In the genomic region with DNA sequence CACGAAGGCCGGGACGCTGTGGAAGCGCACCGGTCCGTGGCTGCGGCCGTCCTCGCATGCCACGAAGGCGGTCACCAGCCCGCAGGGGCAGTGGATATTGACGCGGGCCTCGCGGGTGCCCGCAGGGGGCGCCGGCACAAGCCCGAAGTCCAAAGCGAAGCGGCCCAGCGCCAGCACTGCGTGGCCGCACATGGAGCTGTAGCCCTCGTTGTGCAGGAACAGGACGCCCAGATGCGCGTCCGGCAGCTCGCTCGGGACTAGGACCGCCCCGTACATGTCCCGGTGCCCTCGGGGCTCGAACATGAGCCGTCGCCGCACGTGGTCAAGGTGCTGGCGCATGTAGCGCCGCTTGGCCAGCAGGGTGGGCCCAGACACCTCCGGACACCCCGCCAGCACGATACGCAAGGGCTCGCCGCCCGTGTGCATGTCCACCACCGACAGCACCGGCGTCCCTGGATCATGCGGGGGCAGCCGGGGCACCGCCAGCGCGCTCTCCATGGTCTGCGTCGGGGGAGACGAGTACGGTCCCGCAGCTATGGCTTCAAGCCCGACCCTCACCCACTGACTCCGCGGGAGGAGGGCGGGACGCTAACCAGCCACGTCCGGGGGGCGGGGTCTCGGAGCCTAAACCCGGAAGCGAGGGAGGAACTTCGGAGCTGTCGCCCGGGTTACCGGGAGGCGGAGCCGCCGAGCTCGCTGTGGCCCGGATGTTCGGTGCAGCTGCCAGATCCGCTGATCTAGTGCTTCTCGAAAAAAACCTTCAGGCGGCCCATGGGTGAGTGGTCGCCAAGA, we compare ENCODE assay signal across 1 cellular context.
TF ChIP-seq lines count a peak whose summit lies in the region.

A gene with protein sequence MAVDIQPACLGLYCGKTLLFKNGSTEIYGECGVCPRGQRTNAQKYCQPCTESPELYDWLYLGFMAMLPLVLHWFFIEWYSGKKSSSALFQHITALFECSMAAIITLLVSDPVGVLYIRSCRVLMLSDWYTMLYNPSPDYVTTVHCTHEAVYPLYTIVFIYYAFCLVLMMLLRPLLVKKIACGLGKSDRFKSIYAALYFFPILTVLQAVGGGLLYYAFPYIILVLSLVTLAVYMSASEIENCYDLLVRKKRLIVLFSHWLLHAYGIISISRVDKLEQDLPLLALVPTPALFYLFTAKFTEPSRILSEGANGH (plus strand): TSS at position 699 of the 792 bp plus-strand sequence. CDS start 73 bp downstream, at position 772.
A gene (minus strand): TSS at position 590 of the 792 bp plus-strand sequence. CDS start 92 bp downstream, at position 498.

TF ChIP-seq in K562, 482 proteins besides CTCF, POLR2A, EP300 and RAD21 (continued from another document):
- TF ChIP-seq, protein P1, sequence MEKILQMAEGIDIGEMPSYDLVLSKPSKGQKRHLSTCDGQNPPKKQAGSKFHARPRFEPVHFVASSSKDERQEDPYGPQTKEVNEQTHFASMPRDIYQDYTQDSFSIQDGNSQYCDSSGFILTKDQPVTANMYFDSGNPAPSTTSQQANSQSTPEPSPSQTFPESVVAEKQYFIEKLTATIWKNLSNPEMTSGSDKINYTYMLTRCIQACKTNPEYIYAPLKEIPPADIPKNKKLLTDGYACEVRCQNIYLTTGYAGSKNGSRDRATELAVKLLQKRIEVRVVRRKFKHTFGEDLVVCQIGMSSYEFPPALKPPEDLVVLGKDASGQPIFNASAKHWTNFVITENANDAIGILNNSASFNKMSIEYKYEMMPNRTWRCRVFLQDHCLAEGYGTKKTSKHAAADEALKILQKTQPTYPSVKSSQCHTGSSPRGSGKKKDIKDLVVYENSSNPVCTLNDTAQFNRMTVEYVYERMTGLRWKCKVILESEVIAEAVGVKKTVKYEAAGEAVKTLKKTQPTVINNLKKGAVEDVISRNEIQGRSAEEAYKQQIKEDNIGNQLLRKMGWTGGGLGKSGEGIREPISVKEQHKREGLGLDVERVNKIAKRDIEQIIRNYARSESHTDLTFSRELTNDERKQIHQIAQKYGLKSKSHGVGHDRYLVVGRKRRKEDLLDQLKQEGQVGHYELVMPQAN (IDR thresholded peaks at IDR 0.05; ENCODE audit: borderline replicate concordance), result peak; percentile 83
- TF ChIP-seq, protein P2, sequence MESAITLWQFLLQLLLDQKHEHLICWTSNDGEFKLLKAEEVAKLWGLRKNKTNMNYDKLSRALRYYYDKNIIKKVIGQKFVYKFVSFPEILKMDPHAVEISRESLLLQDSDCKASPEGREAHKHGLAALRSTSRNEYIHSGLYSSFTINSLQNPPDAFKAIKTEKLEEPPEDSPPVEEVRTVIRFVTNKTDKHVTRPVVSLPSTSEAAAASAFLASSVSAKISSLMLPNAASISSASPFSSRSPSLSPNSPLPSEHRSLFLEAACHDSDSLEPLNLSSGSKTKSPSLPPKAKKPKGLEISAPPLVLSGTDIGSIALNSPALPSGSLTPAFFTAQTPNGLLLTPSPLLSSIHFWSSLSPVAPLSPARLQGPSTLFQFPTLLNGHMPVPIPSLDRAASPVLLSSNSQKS (CRISPR knock-in tag; IDR thresholded peaks at IDR 0.05), result no peak
- TF ChIP-seq, protein P3, sequence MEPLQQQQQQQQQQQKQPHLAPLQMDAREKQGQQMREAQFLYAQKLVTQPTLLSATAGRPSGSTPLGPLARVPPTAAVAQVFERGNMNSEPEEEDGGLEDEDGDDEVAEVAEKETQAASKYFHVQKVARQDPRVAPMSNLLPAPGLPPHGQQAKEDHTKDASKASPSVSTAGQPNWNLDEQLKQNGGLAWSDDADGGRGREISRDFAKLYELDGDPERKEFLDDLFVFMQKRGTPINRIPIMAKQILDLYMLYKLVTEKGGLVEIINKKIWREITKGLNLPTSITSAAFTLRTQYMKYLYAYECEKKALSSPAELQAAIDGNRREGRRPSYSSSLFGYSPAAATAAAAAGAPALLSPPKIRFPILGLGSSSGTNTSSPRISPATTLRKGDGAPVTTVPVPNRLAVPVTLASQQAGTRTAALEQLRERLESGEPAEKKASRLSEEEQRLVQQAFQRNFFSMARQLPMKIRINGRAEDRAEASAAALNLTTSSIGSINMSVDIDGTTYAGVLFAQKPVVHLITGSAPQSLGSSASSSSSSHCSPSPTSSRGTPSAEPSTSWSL (CRISPR knock-in tag; IDR thresholded peaks at IDR 0.05; ENCODE audit: borderline replicate concordance), result no peak
- TF ChIP-seq MBD2 (IDR thresholded peaks at IDR 0.05; ENCODE audit: borderline replicate concordance, low read depth), result 0 out of 2 replicates have a peak, but pooled peaks have one; percentile 43
- TF ChIP-seq, protein P4, sequence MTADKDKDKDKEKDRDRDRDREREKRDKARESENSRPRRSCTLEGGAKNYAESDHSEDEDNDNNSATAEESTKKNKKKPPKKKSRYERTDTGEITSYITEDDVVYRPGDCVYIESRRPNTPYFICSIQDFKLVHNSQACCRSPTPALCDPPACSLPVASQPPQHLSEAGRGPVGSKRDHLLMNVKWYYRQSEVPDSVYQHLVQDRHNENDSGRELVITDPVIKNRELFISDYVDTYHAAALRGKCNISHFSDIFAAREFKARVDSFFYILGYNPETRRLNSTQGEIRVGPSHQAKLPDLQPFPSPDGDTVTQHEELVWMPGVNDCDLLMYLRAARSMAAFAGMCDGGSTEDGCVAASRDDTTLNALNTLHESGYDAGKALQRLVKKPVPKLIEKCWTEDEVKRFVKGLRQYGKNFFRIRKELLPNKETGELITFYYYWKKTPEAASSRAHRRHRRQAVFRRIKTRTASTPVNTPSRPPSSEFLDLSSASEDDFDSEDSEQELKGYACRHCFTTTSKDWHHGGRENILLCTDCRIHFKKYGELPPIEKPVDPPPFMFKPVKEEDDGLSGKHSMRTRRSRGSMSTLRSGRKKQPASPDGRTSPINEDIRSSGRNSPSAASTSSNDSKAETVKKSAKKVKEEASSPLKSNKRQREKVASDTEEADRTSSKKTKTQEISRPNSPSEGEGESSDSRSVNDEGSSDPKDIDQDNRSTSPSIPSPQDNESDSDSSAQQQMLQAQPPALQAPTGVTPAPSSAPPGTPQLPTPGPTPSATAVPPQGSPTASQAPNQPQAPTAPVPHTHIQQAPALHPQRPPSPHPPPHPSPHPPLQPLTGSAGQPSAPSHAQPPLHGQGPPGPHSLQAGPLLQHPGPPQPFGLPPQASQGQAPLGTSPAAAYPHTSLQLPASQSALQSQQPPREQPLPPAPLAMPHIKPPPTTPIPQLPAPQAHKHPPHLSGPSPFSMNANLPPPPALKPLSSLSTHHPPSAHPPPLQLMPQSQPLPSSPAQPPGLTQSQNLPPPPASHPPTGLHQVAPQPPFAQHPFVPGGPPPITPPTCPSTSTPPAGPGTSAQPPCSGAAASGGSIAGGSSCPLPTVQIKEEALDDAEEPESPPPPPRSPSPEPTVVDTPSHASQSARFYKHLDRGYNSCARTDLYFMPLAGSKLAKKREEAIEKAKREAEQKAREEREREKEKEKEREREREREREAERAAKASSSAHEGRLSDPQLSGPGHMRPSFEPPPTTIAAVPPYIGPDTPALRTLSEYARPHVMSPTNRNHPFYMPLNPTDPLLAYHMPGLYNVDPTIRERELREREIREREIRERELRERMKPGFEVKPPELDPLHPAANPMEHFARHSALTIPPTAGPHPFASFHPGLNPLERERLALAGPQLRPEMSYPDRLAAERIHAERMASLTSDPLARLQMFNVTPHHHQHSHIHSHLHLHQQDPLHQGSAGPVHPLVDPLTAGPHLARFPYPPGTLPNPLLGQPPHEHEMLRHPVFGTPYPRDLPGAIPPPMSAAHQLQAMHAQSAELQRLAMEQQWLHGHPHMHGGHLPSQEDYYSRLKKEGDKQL (CRISPR knock-in tag; IDR thresholded peaks at IDR 0.05; ENCODE audit: borderline replicate concordance), result peak; percentile 38; the same call in 1 of the 2 replicates
- TF ChIP-seq, protein P5, sequence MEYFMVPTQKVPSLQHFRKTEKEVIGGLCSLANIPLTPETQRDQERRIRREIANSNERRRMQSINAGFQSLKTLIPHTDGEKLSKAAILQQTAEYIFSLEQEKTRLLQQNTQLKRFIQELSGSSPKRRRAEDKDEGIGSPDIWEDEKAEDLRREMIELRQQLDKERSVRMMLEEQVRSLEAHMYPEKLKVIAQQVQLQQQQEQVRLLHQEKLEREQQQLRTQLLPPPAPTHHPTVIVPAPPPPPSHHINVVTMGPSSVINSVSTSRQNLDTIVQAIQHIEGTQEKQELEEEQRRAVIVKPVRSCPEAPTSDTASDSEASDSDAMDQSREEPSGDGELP (CRISPR knock-in tag; IDR thresholded peaks at IDR 0.05; ENCODE audit: borderline replicate concordance), result peak; percentile 75
- TF ChIP-seq ASH1L (IDR thresholded peaks at IDR 0.05; ENCODE audit: borderline replicate concordance, low read depth, partially characterized antibody), result no peak
- no peak for TF ChIP-seq ELF4 (CRISPR knock-in tag; IDR thresholded peaks at IDR 0.05)
- no peak for TF ChIP-seq SMAD2 (IDR thresholded peaks at IDR 0.05; ENCODE audit: low read depth, low read length)
- no peak for TF ChIP-seq ZSCAN29 (IDR thresholded peaks at IDR 0.05)
- TF ChIP-seq, protein P6, sequence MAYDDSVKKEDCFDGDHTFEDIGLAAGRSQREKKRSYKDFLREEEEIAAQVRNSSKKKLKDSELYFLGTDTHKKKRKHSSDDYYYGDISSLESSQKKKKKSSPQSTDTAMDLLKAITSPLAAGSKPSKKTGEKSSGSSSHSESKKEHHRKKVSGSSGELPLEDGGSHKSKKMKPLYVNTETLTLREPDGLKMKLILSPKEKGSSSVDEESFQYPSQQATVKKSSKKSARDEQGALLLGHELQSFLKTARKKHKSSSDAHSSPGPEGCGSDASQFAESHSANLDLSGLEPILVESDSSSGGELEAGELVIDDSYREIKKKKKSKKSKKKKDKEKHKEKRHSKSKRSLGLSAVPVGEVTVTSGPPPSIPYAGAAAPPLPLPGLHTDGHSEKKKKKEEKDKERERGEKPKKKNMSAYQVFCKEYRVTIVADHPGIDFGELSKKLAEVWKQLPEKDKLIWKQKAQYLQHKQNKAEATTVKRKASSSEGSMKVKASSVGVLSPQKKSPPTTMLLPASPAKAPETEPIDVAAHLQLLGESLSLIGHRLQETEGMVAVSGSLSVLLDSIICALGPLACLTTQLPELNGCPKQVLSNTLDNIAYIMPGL (CRISPR knock-in tag; IDR thresholded peaks at IDR 0.05), result peak; percentile 52; the same call in 1 of the 2 replicates
- peak; percentile 83 for TF ChIP-seq ELF2 (CRISPR knock-in tag; IDR thresholded peaks at IDR 0.05)
- TF ChIP-seq ARID2 (IDR thresholded peaks at IDR 0.05), result no peak
- TF ChIP-seq ERF (CRISPR knock-in tag; IDR thresholded peaks at IDR 0.05), result peak; percentile 56; the same call in 1 of the 2 replicates
- TF ChIP-seq PHF8 (IDR thresholded peaks at IDR 0.05; ENCODE audit: borderline replicate concordance, low read length), result peak; percentile 91
